32 cellular contexts compared by ENCODE assay signal in genomic region chr2:126042089-126042488, GRCh38.
"Had no signal": no experiment of that assay in that cellular context is flagged by ENCODE, and none has a peak within 500 bp of the region (broad histone marks: within the 10 kb centered on the region; RNA-seq: fewer than 3 reads in every experiment).

No MANE protein-coding gene starts in this region.

- ATAC-seq: activated CD8-positive, alpha-beta T cell treated with anti-CD3 and anti-CD28 coated beads for 36 hours; activated naive CD4-positive, alpha-beta T cell treated with anti-CD3 and anti-CD28 coated beads, Interleukin-2, amount 50 U/mL, for 72 hours; activated T-cell treated with anti-CD3 and anti-CD28 coated beads, Interleukin-2, amount 50 U/mL, for 4 hours; activated T-cell treated with anti-CD3 and anti-CD28 coated beads, Interleukin-2, amount 50 U/mL, for 72 hours; activated T-helper 17 cell treated with anti-CD3 and anti-CD28 coated beads, Interleukin-2, amount 50 U/mL, for 72 hours; body of pancreas had no signal

- H3K9me3 ChIP-seq: adrenal gland, body of pancreas, breast epithelium had no signal

- H3K27ac ChIP-seq: adrenal gland, body of pancreas, brain microvascular endothelial cell, breast epithelium, VCaP had no signal

- H3K4me3 ChIP-seq: adrenal gland, body of pancreas, breast epithelium had no signal

- H3K36me3 ChIP-seq: adrenal gland, brain microvascular endothelial cell, breast epithelium had no signal

- H3K27me3 ChIP-seq: adrenal gland, body of pancreas, brain microvascular endothelial cell, breast epithelium had no signal

- DNase-seq: activated B cell treated with CpG ODN at 0.5 μM for 24 hours; activated CD4-positive, alpha-beta memory T cell treated with anti-CD3 and anti-CD28 coated beads for 36 hours; activated CD4-positive, alpha-beta T cell treated with anti-CD3 and anti-CD28 coated beads for 4 hours; activated CD4-positive, alpha-beta T cell treated with anti-CD3 and anti-CD28 coated beads, Interleukin-2, amount 10 ng/mL, durations not matched to agents 24 days and 14 days; activated CD4-positive, alpha-beta T cell treated with anti-CD3 and anti-CD28 coated beads, Interleukin-2, amount 50 U/mL, for 1 hour; activated CD4-positive, alpha-beta T cell treated with anti-CD3 and anti-CD28 coated beads, Interleukin-2, amount 50 U/mL, for 4 hours; activated CD4-positive, CD25-positive, alpha-beta regulatory T cell treated with anti-CD3 and anti-CD28 coated beads, Interleukin-2, amount 50 U/mL, for 72 hours; activated CD8-positive, alpha-beta memory T cell treated with anti-CD3 and anti-CD28 coated beads, Interleukin-2, amount 50 U/mL, for 4 hours; activated CD8-positive, alpha-beta T cell treated with anti-CD3 and anti-CD28 coated beads for 36 hours; activated effector memory CD4-positive, alpha-beta T cell treated with anti-CD3 and anti-CD28 coated beads, Interleukin-2, amount 50 U/mL, for 16 hours; activated gamma-delta T cell treated with Interleukin-2 at 50 U/mL for 16 hours; activated naive CD4-positive, alpha-beta T cell; activated naive CD4-positive, alpha-beta T cell treated with anti-CD3 and anti-CD28 coated beads for 36 hours; activated naive CD4-positive, alpha-beta T cell treated with anti-CD3 and anti-CD28 coated beads, Interleukin-2, amount 50 U/mL, for 16 hours; activated naive CD8-positive, alpha-beta T cell treated with anti-CD3 and anti-CD28 coated beads for 36 hours; activated T-cell treated with anti-CD3 and anti-CD28 coated beads for 4 hours; activated T-cell treated with anti-CD3 and anti-CD28 coated beads, Interleukin-2, amount 50 U/mL, for 1 hour; activated T-cell treated with anti-CD3 and anti-CD28 coated beads, Interleukin-2, amount 50 U/mL, for 4 hours; activated T-cell treated with anti-CD3 and anti-CD28 coated beads, Interleukin-2, amount 50 U/mL, for 72 hours; adrenal gland; amniotic stem cell; aorta; body of pancreas; brain microvascular endothelial cell; central memory CD4-positive, alpha-beta T cell; T-helper 1 cell; T-helper 2 cell; T-helper 9 cell had no signal

- H3K4me1 ChIP-seq: adrenal gland, body of pancreas, breast epithelium had no signal
